In the genomic region with DNA sequence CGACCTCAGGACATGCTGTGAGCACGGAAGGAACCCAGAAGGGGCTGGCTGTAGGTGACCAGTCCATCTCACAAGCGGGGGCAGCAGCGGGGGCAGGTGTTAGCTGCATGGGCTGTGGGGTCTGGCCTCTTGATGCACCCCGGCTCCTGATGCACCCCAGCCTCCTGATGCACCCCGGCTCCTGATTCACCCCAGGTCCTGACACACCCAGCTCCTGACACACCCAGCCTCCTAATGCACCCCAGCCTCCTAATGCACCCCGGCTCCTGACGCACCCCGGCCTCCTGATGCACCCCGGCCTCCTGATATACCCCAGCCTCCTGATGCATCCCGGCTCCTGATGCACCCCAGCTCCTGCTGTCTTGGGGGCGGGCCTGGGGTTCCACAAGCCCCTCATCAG, we compare ENCODE assay signal across 25 cellular contexts. TPM values are rescaled to one million over a fixed set of nuclear protein-coding genes. Genes with fewer than 3 reads are reported as not detected.
"Had no signal": no experiment of that assay in that cellular context is flagged by ENCODE, and none has a peak within 500 bp of the region (broad histone marks: within the 10 kb centered on the region; RNA-seq: fewer than 3 reads in every experiment).

No MANE protein-coding gene starts in this region.

- H3K27ac Mint-ChIP-seq: immature natural killer cell, nephron, progenitor cell of endocrine pancreas, type B pancreatic cell had no signal

- H3K4me3 ChIP-seq: esophagus muscularis mucosa, gastroesophageal sphincter, left ventricle myocardium inferior, lung, pancreas, suprapubic skin, thyroid gland had no signal

- H3K9me3 Mint-ChIP-seq: immature natural killer cell, nephron, type B pancreatic cell had no signal

- DNase-seq: effector memory CD4-positive, alpha-beta T cell; glutamatergic neuron; immature natural killer cell; left cardiac atrium; left ventricle myocardium inferior; mesenchymal stem cell; midbrain; occipital lobe; right cardiac atrium; small intestine; stimulated activated CD4-positive, alpha-beta T cell treated with anti-CD3 and anti-CD28 coated beads, Interleukin-2, amount 100 ng/mL, for 48 hours; stimulated activated naive CD8-positive, alpha-beta T cell treated with anti-CD3 and anti-CD28 coated beads, Interleukin-15, Interleukin-2, amounts not matched to agents 100 U/mL and 50 U/mL, for 24 hours; thyroid gland had no signal

- H3K27me3 ChIP-seq: esophagus muscularis mucosa, gastroesophageal sphincter, pancreas, suprapubic skin, thyroid gland had no signal

- H3K9me3 ChIP-seq: esophagus muscularis mucosa, left ventricle myocardium inferior, pancreas, suprapubic skin, thyroid gland had no signal

- H3K4me3 Mint-ChIP-seq: immature natural killer cell, nephron, type B pancreatic cell had no signal

- FAIRE-seq: endometrium, keratinocyte, pancreas, small intestine, urothelium cell line had no signal

- ATAC-seq: gastroesophageal sphincter; left cardiac atrium; pancreas; right cardiac atrium; stimulated activated naive CD8-positive, alpha-beta T cell treated with anti-CD3 and anti-CD28 coated beads, Interleukin-15, Interleukin-2, amounts not matched to agents 100 U/mL and 50 U/mL, for 24 hours had no signal

- H3K27ac ChIP-seq: esophagus muscularis mucosa, gastroesophageal sphincter, left ventricle myocardium inferior, pancreas, suprapubic skin, thyroid gland had no signal

- H3K4me1 ChIP-seq: pancreas, thyroid gland had no signal

- H3K27me3 Mint-ChIP-seq: progenitor cell of endocrine pancreas, type B pancreatic cell had no signal

- H3K36me3 Mint-ChIP-seq: immature natural killer cell, type B pancreatic cell had no signal

RNA-seq across cellular contexts. Expression of a gene that starts 13.0 kb away (rescaled TPM):
- total RNA-seq: esophagus muscularis mucosa, fibroblast of villous mesenchyme, gastroesophageal sphincter, left cardiac atrium, left ventricle myocardium inferior, right cardiac atrium, suprapubic skin had no signal
- polyA plus RNA-seq: keratinocyte, right cardiac atrium had no signal

RNA-seq across cellular contexts. Expression of a gene that starts 39.0 kb away (rescaled TPM):
- total RNA-seq: occipital lobe, progenitor cell of endocrine pancreas had no signal
- polyA plus RNA-seq: keratinocyte had no signal

RNA-seq across cellular contexts. Expression of a gene that starts 39.1 kb away (rescaled TPM):
- total RNA-seq: fibroblast of villous mesenchyme, left cardiac atrium, left ventricle myocardium inferior, progenitor cell of endocrine pancreas, suprapubic skin had no signal
- polyA plus RNA-seq: immature natural killer cell, keratinocyte, right cardiac atrium had no signal
